ENCODE assay signal across 16 cellular contexts in genomic region chr9:99895510-99895909, GRCh38. TPM values are rescaled to one million over a fixed set of nuclear protein-coding genes. Genes with fewer than 3 reads are reported as not detected.
DNase-seq lines count a peak whose midpoint lies in the region; ATAC-seq and TF ChIP-seq lines count a peak whose summit lies in the region.
"Had no signal": no experiment of that assay in that cellular context is flagged by ENCODE, and none has a peak within 500 bp of the region (broad histone marks: within the 10 kb centered on the region; RNA-seq: fewer than 3 reads in every experiment).

No MANE protein-coding gene starts in this region.

- no peak overlapping the region for H3K4me3 Mint-ChIP-seq in activated naive CD4-positive, alpha-beta T cell treated with anti-CD3 and anti-CD28 coated beads for 36 hours

- ATAC-seq in lower lobe of right lung (peak; percentile 28 to 48), upper lobe of right lung (peak; percentile 59), GM21723 (IDR thresholded peaks at IDR 0.05; ENCODE audit: unreplicated experiment) (no peak)

- no peak overlapping the region for H3K27ac ChIP-seq in lower lobe of right lung
- no peak overlapping the region for H3K27ac ChIP-seq in upper lobe of right lung

- no peaks in the 10 kb centered on the region for H3K4me1 ChIP-seq in lower lobe of right lung
- H3K4me1 ChIP-seq in upper lobe of right lung: no peaks in the 10 kb centered on the region

- peaks cover 3% of the 10 kb centered on the region for H3K27me3 ChIP-seq in lower lobe of right lung (ENCODE audit: low read depth)
- H3K27me3 ChIP-seq in upper lobe of right lung: no peaks in the 10 kb centered on the region

- no peaks in the 10 kb centered on the region for H3K9me3 ChIP-seq in lower lobe of right lung
- no peaks in the 10 kb centered on the region for H3K9me3 ChIP-seq in upper lobe of right lung

- no peaks in the 10 kb centered on the region for H3K9me3 Mint-ChIP-seq in activated naive CD4-positive, alpha-beta T cell treated with anti-CD3 and anti-CD28 coated beads for 36 hours
- H3K9me3 Mint-ChIP-seq: CD4-positive, alpha-beta memory T cell had no signal

- H3K4me3 ChIP-seq in lower lobe of right lung (no peak overlapping the region), upper lobe of right lung (no peak overlapping the region)

- intact Hi-C loops in lower lobe of right lung (cut with DNase I) (no loop called here), upper lobe of right lung (cut with DNase I) (no loop called here)
- intact Hi-C loops in activated naive CD4-positive, alpha-beta T cell treated with anti-CD3 and anti-CD28 coated beads for 36 hours (cut with micrococcal nuclease): no loop called here

- H3K27me3 Mint-ChIP-seq in activated naive CD4-positive, alpha-beta T cell treated with anti-CD3 and anti-CD28 coated beads for 36 hours (ENCODE audit: low read depth): peaks cover 5% of the 10 kb centered on the region

- H3K27ac Mint-ChIP-seq in activated naive CD4-positive, alpha-beta T cell treated with anti-CD3 and anti-CD28 coated beads for 36 hours: no peak overlapping the region
- H3K27ac Mint-ChIP-seq: CD4-positive, alpha-beta memory T cell had no signal

- no peak for TF ChIP-seq CTCF in lower lobe of right lung (IDR thresholded peaks at IDR 0.05)
- TF ChIP-seq CTCF in upper lobe of right lung (IDR thresholded peaks at IDR 0.05): no peak

- DNase-seq in DMS53 treated with DMSO at 0.1 percent for 48 hours (lab: John Stamatoyannopoulos, UW; ENCODE audit: unreplicated experiment): peak; percentile 23
- DNase-seq in NCI-H510A treated with DMSO at 0.1 percent for 48 hours (lab: John Stamatoyannopoulos, UW): peak; percentile 81
- no peak for DNase-seq in lower lobe of right lung
- DNase-seq in upper lobe of right lung: no peak
- no peak for DNase-seq in activated CD8-positive, alpha-beta memory T cell treated with anti-CD3 and anti-CD28 coated beads, Interleukin-2, amount 50 U/mL, for 48 hours
- no peak for DNase-seq in activated naive CD4-positive, alpha-beta T cell treated with anti-CD3 and anti-CD28 coated beads for 36 hours
- DNase-seq: C1 segment of cervical spinal cord; Calu3; CD4-positive, alpha-beta memory T cell; COR-L47; DMS79 treated with DMSO at 0.1 percent for 48 hours; GF-D8; GOT3; H7; HCEC 1CT had no signal

- CTCF ChIA-PET in activated naive CD4-positive, alpha-beta T cell treated with anti-CD3 and anti-CD28 coated beads for 36 hours (lab: Charles Lee): no interaction called here

- H3K36me3 ChIP-seq in lower lobe of right lung (no peaks in the 10 kb centered on the region), upper lobe of right lung (no peaks in the 10 kb centered on the region)

- peaks cover 2% of the 10 kb centered on the region for H3K36me3 Mint-ChIP-seq in activated naive CD4-positive, alpha-beta T cell treated with anti-CD3 and anti-CD28 coated beads for 36 hours (ENCODE audit: low read depth)
- H3K36me3 Mint-ChIP-seq: CD4-positive, alpha-beta memory T cell had no signal

- no peaks in the 10 kb centered on the region for H3K4me1 Mint-ChIP-seq in activated naive CD4-positive, alpha-beta T cell treated with anti-CD3 and anti-CD28 coated beads for 36 hours (ENCODE audit: low read depth)
- H3K4me1 Mint-ChIP-seq: CD4-positive, alpha-beta memory T cell had no signal

RNA-seq across cellular contexts. Expression of gene STX17, which starts 10.9 kb away (rescaled TPM):
- total RNA-seq in lower lobe of right lung (37.8 TPM), upper lobe of right lung (42.6 TPM)
- 10 to 100 TPM; 28.1 to 31.6 TPM for total RNA-seq in activated naive CD4-positive, alpha-beta T cell treated with anti-CD3 and anti-CD28 coated beads for 36 hours

Comparison
In these comparisons a context has a peak if more than half of its experiments do, and no peak if none do; other contexts are left out.
1. DNase-seq: peak in DMS53 treated with DMSO at 0.1 percent for 48 hours (single experiment) and NCI-H510A treated with DMSO at 0.1 percent for 48 hours (single experiment); none in lower lobe of right lung (single experiment), upper lobe of right lung (single experiment), activated CD8-positive, alpha-beta memory T cell treated with anti-CD3 and anti-CD28 coated beads, Interleukin-2, amount 50 U/mL, for 48 hours (single experiment) and activated naive CD4-positive, alpha-beta T cell treated with anti-CD3 and anti-CD28 coated beads for 36 hours (single experiment).